21 cellular contexts compared by ENCODE assay signal in genomic region chr17:42110301-42111264, GRCh38. TPM values are rescaled to one million over a fixed set of nuclear protein-coding genes. Genes with fewer than 3 reads are reported as not detected.
DNase-seq lines count a peak whose midpoint lies in the region; ATAC-seq, FAIRE-seq and TF ChIP-seq lines count a peak whose summit lies in the region.
"Had no signal": no experiment of that assay in that cellular context is flagged by ENCODE, and none has a peak within 500 bp of the region (broad histone marks: within the 10 kb centered on the region; RNA-seq: fewer than 3 reads in every experiment).

No MANE protein-coding gene starts in this region.

- H2BK15ac ChIP-seq in neuronal stem cell (ENCODE audit: low read length) = peak overlapping the region; percentile 58

- H3K79me2 ChIP-seq in Loucy (ENCODE audit: insufficient read depth, low read length) (peaks cover 9% of the 10 kb centered on the region; the same call in 1 of the 2 replicates), K562 (ENCODE audit: control insufficient read depth, insufficient read depth, low read length) (no peaks in the 10 kb centered on the region), trophoblast cell (ENCODE audit: control insufficient read depth, insufficient read depth, low read length, poor library complexity) (no peaks in the 10 kb centered on the region)

- no peaks in the 10 kb centered on the region for H3K27me3 Mint-ChIP-seq in CD8-positive, alpha-beta memory T cell

- H3K27me3 ChIP-seq in CD8-positive, alpha-beta memory T cell (ENCODE audit: insufficient read depth, low read length, poor library complexity, severe bottlenecking) = no peaks in the 10 kb centered on the region
- no peaks in the 10 kb centered on the region for H3K27me3 ChIP-seq in Loucy (ENCODE audit: insufficient read depth, low read length, poor library complexity, severe bottlenecking)
- no peaks in the 10 kb centered on the region for H3K27me3 ChIP-seq in K562 (ENCODE audit: control insufficient read depth in 2 of 2, insufficient read depth in 2 of 2, low read length in 2 of 2)
- peaks cover 0 to 22% (median 2%) of the 10 kb centered on the region in 3 experiments for H3K27me3 ChIP-seq in neuronal stem cell (ENCODE audit: control insufficient read depth in 3 of 3, insufficient read depth in 3 of 3, low read depth in 1 of 3, low read length in 3 of 3)
- no peaks in the 10 kb centered on the region for H3K27me3 ChIP-seq in trophoblast cell (ENCODE audit: insufficient read depth, low read length)

- no peak overlapping the region for H4K12ac ChIP-seq in trophoblast cell (ENCODE audit: low read depth, low read length)

- peak overlapping the region; percentile 79 for H3K4me2 ChIP-seq in Loucy (ENCODE audit: low read depth, low read length, poor library complexity, severe bottlenecking)
- no peak overlapping the region for H3K4me2 ChIP-seq in K562 (ENCODE audit: insufficient read depth, low read length)
- no peak overlapping the region for H3K4me2 ChIP-seq in neuronal stem cell (ENCODE audit: insufficient read depth, low read length, poor library complexity, severe bottlenecking)
- no peak overlapping the region for H3K4me2 ChIP-seq in trophoblast cell (ENCODE audit: low read length)
- H3K4me2 ChIP-seq: smooth muscle cell had no signal

- H3K4me1 Mint-ChIP-seq in CD8-positive, alpha-beta memory T cell = peaks cover 27 to 52% (median 28%) of the 10 kb centered on the region in 3 donors

- peak overlapping the region; percentile 31 for H3K23ac ChIP-seq in neuronal stem cell (ENCODE audit: low read depth, low read length, poor library complexity)
- no peak overlapping the region for H3K23ac ChIP-seq in trophoblast cell (ENCODE audit: low read length)

- H2BK12ac ChIP-seq in neuronal stem cell (ENCODE audit: low read length) (no peak overlapping the region), trophoblast cell (ENCODE audit: low read length) (no peak overlapping the region)

- ATAC-seq in K562 = no peak
- ATAC-seq: PC-3 had no signal

- H2AFZ ChIP-seq in Loucy (ENCODE audit: low read length) (no peak overlapping the region), K562 (ENCODE audit: low read depth, low read length) (no peak overlapping the region), neuronal stem cell (ENCODE audit: low read length) (no peak overlapping the region), trophoblast cell (ENCODE audit: insufficient read depth, low read length, poor library complexity) (no peak overlapping the region)

- no peak overlapping the region for H3K4ac ChIP-seq in neuronal stem cell (ENCODE audit: low read length)
- H3K4ac ChIP-seq in trophoblast cell (ENCODE audit: low read depth, low read length) = no peak overlapping the region

- 72% methylated on average over 18 of the region's 18 CpGs for WGBS in K562 (ENCODE audit: insufficient coverage, low coverage, missing lambda C conversion rate)
- WGBS in neuronal stem cell (ENCODE audit: extremely low coverage in 2 of 2, insufficient read length in 2 of 2, insufficient replicate concordance in 1 of 2), 2 donors = no CpG with 5 or more reads among the region's 18 CpGs
- WGBS in trophoblast cell (ENCODE audit: extremely low coverage, insufficient coverage, insufficient read length) = no CpG with 5 or more reads among the region's 18 CpGs

- H4K8ac ChIP-seq in neuronal stem cell (ENCODE audit: low read depth, low read length) (no peak overlapping the region), trophoblast cell (ENCODE audit: low read depth, low read length) (no peak overlapping the region)

- H3K14ac ChIP-seq in neuronal stem cell (ENCODE audit: low read length) = peak overlapping the region; percentile 56
- H3K14ac ChIP-seq in trophoblast cell (ENCODE audit: low read length) = no peak overlapping the region

- H3K18ac ChIP-seq in neuronal stem cell (ENCODE audit: low read length) = peak overlapping the region; percentile 57
- no peak overlapping the region for H3K18ac ChIP-seq in trophoblast cell (ENCODE audit: low read length)

- no peak overlapping the region for H2BK120ac ChIP-seq in neuronal stem cell (ENCODE audit: low read depth, low read length)
- H2BK120ac ChIP-seq in trophoblast cell (ENCODE audit: insufficient read depth, low read length, poor library complexity) = no peak overlapping the region

- H3K9me1 ChIP-seq in K562 (ENCODE audit: control insufficient read depth, insufficient read depth, low read length) = no peaks in the 10 kb centered on the region

- H3K4me3 Mint-ChIP-seq in CD8-positive, alpha-beta memory T cell = peak overlapping the region; percentile 39 to 89 (median 56)

- peaks cover 31% of the 10 kb centered on the region for H3K4me1 ChIP-seq in CD8-positive, alpha-beta memory T cell (ENCODE audit: insufficient read depth, low read length)
- H3K4me1 ChIP-seq in Loucy (ENCODE audit: insufficient read depth, low read length, poor library complexity, severe bottlenecking) (peaks cover 30% of the 10 kb centered on the region), K562 (replicated peaks in 1 of 2; ENCODE audit: control insufficient read depth in 2 of 2, insufficient read depth in 2 of 2, low read length in 2 of 2) (peaks cover 12 to 58% of the 10 kb centered on the region in 2 experiments; a peak in 4 of 5 replicates), neuronal stem cell (ENCODE audit: control insufficient read depth in 2 of 2, insufficient read depth in 1 of 2, low read depth in 1 of 2, low read length in 2 of 2) (peaks cover 4 to 5% of the 10 kb centered on the region in 2 donors), trophoblast cell (ENCODE audit: control insufficient read depth in 1 of 2, insufficient read depth in 2 of 2, low read length in 2 of 2) (peaks cover 0 to 3% of the 10 kb centered on the region in 2 experiments)

- BruUV-seq in K562 (replicated peaks; lab: Mats Ljungman, UMichigan) = no TSS peak

- TF ChIP-seq POLR2A in K562 (conservative IDR thresholded peaks at IDR 0.05) = no peak

- no peak overlapping the region for H3K27ac ChIP-seq in CD8-positive, alpha-beta memory T cell (ENCODE audit: low read depth, low read length)
- H3K27ac ChIP-seq in K562 (ENCODE audit: extremely low read depth, low read depth, low read length) (no peak overlapping the region), neuronal stem cell (replicated peaks; ENCODE audit: low read length) (no peak overlapping the region), trophoblast cell (ENCODE audit: low read depth, low read length) (no peak overlapping the region)
- H3K27ac ChIP-seq: SK-N-MC had no signal

- H4K20me1 ChIP-seq in Loucy (ENCODE audit: insufficient read depth, low read length, poor library complexity, severe bottlenecking) = no peaks in the 10 kb centered on the region
- H4K20me1 ChIP-seq in K562 (replicated peaks; ENCODE audit: control insufficient read depth, insufficient read depth, low read length) = no peaks in the 10 kb centered on the region

- POLR2A ChIA-PET in CD8-positive, alpha-beta memory T cell (lab: Charles Lee) = no interaction called here
- POLR2A ChIA-PET in K562 (lab: Yijun Ruan, JAX) = interaction anchor here (0.6 to 2.0 kb wide), 3 partner anchors 10 to 264 kb away, joined by 3 to 6 read pairs (median 3); partner anchors contain the start of gene KAT2A

- H3K36me3 ChIP-seq in CD8-positive, alpha-beta memory T cell (ENCODE audit: insufficient read depth, low read length) = no peaks in the 10 kb centered on the region
- no peaks in the 10 kb centered on the region for H3K36me3 ChIP-seq in Loucy (ENCODE audit: insufficient read depth, low read length)
- peaks cover 22% of the 10 kb centered on the region; the same call in 2 of the 3 replicates for H3K36me3 ChIP-seq in K562 (ENCODE audit: control insufficient read depth, insufficient read depth, low read length)
- peaks cover 8 to 25% of the 10 kb centered on the region in 2 donors for H3K36me3 ChIP-seq in neuronal stem cell (replicated peaks in 1 of 2; ENCODE audit: control insufficient read depth in 2 of 2, insufficient read depth in 2 of 2, low read length in 2 of 2)
- H3K36me3 ChIP-seq in trophoblast cell (ENCODE audit: control insufficient read depth in 1 of 2, insufficient read depth in 2 of 2, low read length in 2 of 2) = peaks cover 7 to 9% of the 10 kb centered on the region in 2 experiments

- no peaks in the 10 kb centered on the region for H3F3A ChIP-seq in Loucy (ENCODE audit: low read depth)

- no peak overlapping the region for H3K4me3 ChIP-seq in CD8-positive, alpha-beta memory T cell (ENCODE audit: low read length)
- H3K4me3 ChIP-seq in Loucy (ENCODE audit: low read length, poor library complexity, severe bottlenecking) (peak overlapping the region; percentile 82), K562 (no peak overlapping the region), neuronal stem cell (ENCODE audit: low read length in 2 of 2) (no peak overlapping the region), trophoblast cell (ENCODE audit: low read depth, low read length) (no peak overlapping the region)
- H3K4me3 ChIP-seq: SK-N-MC, smooth muscle cell had no signal

- H3K9me3 Mint-ChIP-seq in CD8-positive, alpha-beta memory T cell = no peaks in the 10 kb centered on the region
- H3K9me3 Mint-ChIP-seq: CD14-positive monocyte had no signal

- H3K9me2 ChIP-seq in Loucy (replicated peaks; ENCODE audit: low read depth, low read length) = no peaks in the 10 kb centered on the region

- H3K79me1 ChIP-seq in neuronal stem cell (ENCODE audit: low read depth, low read length) = peaks cover 2% of the 10 kb centered on the region
- H3K79me1 ChIP-seq in trophoblast cell (ENCODE audit: low read length) = no peaks in the 10 kb centered on the region

- H2BK5ac ChIP-seq in neuronal stem cell (ENCODE audit: low read length) = no peak overlapping the region
- no peak overlapping the region for H2BK5ac ChIP-seq in trophoblast cell (ENCODE audit: low read depth, low read length, poor library complexity)

- no peaks in the 10 kb centered on the region for H3K9me3 ChIP-seq in CD8-positive, alpha-beta memory T cell (ENCODE audit: low read length)
- H3K9me3 ChIP-seq in Loucy (ENCODE audit: insufficient read depth, low read depth, low read length) (no peaks in the 10 kb centered on the region), K562 (replicated peaks; ENCODE audit: control insufficient read depth, insufficient read depth, low read depth, low read length) (no peaks in the 10 kb centered on the region), neuronal stem cell (replicated peaks in 1 of 2; ENCODE audit: control insufficient read depth in 2 of 2, insufficient read depth in 1 of 2, low read depth in 1 of 2, low read length in 2 of 2) (no peaks in the 10 kb centered on the region), trophoblast cell (ENCODE audit: insufficient read depth, low read depth, low read length) (peaks cover 2% of the 10 kb centered on the region)

- FAIRE-seq in K562 (lab: Jason Lieb, UNC) = no peak
- FAIRE-seq: GM12892, islet of Langerhans had no signal

- H3K36me3 Mint-ChIP-seq in CD8-positive, alpha-beta memory T cell = peaks cover 0 to 30% (median 7%) of the 10 kb centered on the region in 3 donors

- intact Hi-C loops in K562 (cut with micrococcal nuclease) = no loop called here

- DNase-seq in CD8-positive, alpha-beta memory T cell = no peak
- DNase-seq in K562 (ENCODE audit: extremely low read depth in 1 of 4, low spot score in 3 of 4) (no peak), neuronal stem cell (ENCODE audit: low spot score) (no peak), trophoblast cell (no peak), GM13976 (ENCODE audit: low spot score) (no peak), DMS153 treated with DMSO at 0.1 percent for 48 hours (lab: John Stamatoyannopoulos, UW; ENCODE audit: unreplicated experiment) (no peak), DMS79 treated with DMSO at 0.1 percent for 48 hours (lab: John Stamatoyannopoulos, UW) (no peak)
- DNase-seq: activated CD8-positive, alpha-beta memory T cell treated with anti-CD3 and anti-CD28 coated beads, Interleukin-2, amount 50 U/mL, for 4 hours; erythroblast; Kasumi-1; mesendoderm; NCI-H1436 treated with DMSO at 0.1 percent for 48 hours; PC-3; stimulated activated naive CD4-positive, alpha-beta T cell treated with Interleukin-2 at 50 U/mL for 16 hours had no signal

- H4K91ac ChIP-seq in neuronal stem cell (ENCODE audit: low read depth, low read length, poor library complexity) (no peak overlapping the region), trophoblast cell (ENCODE audit: low read depth, low read length) (no peak overlapping the region)

- CTCF ChIA-PET in CD8-positive, alpha-beta memory T cell (lab: Charles Lee) = interaction anchor here (1.1 to 11.7 kb wide), 7 partner anchors 9 to 147 kb away, joined by 3 to 109 read pairs (median 3); partner anchors contain the start of gene DNAJC7
- CTCF ChIA-PET in K562 (lab: Yijun Ruan, JAX; ENCODE audit: low intra/inter-chr PET ratio) = interaction anchor here (0.6 to 0.9 kb wide), 2 partner anchors 14 to 91 kb away, joined by 3 read pairs; partner anchors contain the start of gene NKIRAS2

- H3K9ac ChIP-seq in Loucy (ENCODE audit: low read depth, low read length, poor library complexity, severe bottlenecking) (peak overlapping the region; percentile 95), K562 (ENCODE audit: insufficient read depth in 1 of 2, low read depth in 2 of 2, low read length in 2 of 2) (no peak overlapping the region; a peak in 1 of 4 replicates), neuronal stem cell (ENCODE audit: low read depth, low read length, poor library complexity) (peak overlapping the region; percentile 44), trophoblast cell (ENCODE audit: low read length) (no peak overlapping the region)

- in situ Hi-C loops in K562 (cut with MboI) = loop anchor here (5.0 to 25.0 kb wide), 3 partner anchors 83 to 373 kb away; partner anchors contain the start of gene HAP1
- in situ Hi-C loops in GM13976 (cut with MboI; ENCODE audit: low sequenced_read_pairs, unreplicated experiment) = loop anchor here (10.0 kb wide), 1 partner anchor 146 kb away; the partner anchor contains the start of gene CNP

- H3K27ac Mint-ChIP-seq in CD8-positive, alpha-beta memory T cell = peak overlapping the region in 7 of 8 donors; percentile 26 to 90 (median 70)

- TF ChIP-seq CTCF in Loucy (conservative IDR thresholded peaks at IDR 0.05; ENCODE audit: low read length) (no peak), K562 (IDR thresholded peaks at IDR 0.05 in 2 of 3, conservative IDR thresholded peaks at IDR 0.05 in 1 of 3; ENCODE audit: insufficient read depth in 2 of 3, low read depth in 1 of 3, low read length in 3 of 3) (no peak), GM13976 (IDR thresholded peaks at IDR 0.05; ENCODE audit: borderline replicate concordance, control extremely low read depth, extremely low read depth, insufficient read depth, missing control alignments) (no peak)

- TF ChIP-seq RAD21 in K562 (CRISPR knock-in tag; conservative IDR thresholded peaks at IDR 0.05 in 1 of 2, IDR thresholded peaks at IDR 0.05 in 1 of 2) = no peak

- no peak for TF ChIP-seq EP300 in K562 (IDR thresholded peaks at IDR 0.05; ENCODE audit: low read length)

- H2AK5ac ChIP-seq in neuronal stem cell (ENCODE audit: low read depth, low read length) = peak overlapping the region; percentile 84
- H2AK5ac ChIP-seq in trophoblast cell (ENCODE audit: low read length) = no peak overlapping the region

RNA-seq across cellular contexts. Expression of gene DHX58, which starts 1.9 kb away (rescaled TPM):
- 1 to 10 TPM; 8.1 to 9.7 TPM for total RNA-seq in CD8-positive, alpha-beta memory T cell
- 10.7 TPM for polyA plus RNA-seq in CD8-positive, alpha-beta memory T cell
- total RNA-seq in K562 (2011; cell fraction: chromatin; rRNA removed; ENCODE audit: low replicate concordance) = 6.6 and 9.3 TPM in 2 replicates
- 4.5 and 5.7 TPM in 2 replicates for total RNA-seq in K562 (2011; cell fraction: nucleolus; rRNA removed)
- total RNA-seq in K562 (2011; cell fraction: nucleoplasm; rRNA removed) = 5.0 and 5.1 TPM in 2 replicates
- total RNA-seq in K562 (2014; rRNA removed) = 1.5 and 3.0 TPM in 2 replicates
- 0.51 and 0.76 TPM in 2 replicates for total RNA-seq in K562 (2014; rRNA removed; fragmentation: Illumina TruSeq; extraction: Trizol)
- 1.1 and 1.2 TPM in 2 replicates for total RNA-seq in K562 (2015; rRNA removed; fragmentation: Illumina TruSeq; extraction: Trizol)
- 1.7 and 2.3 TPM in 2 replicates for total RNA-seq in K562 (2021)
- polyA plus RNA-seq in K562 (2011; rRNA removed) = 1.6 and 3.5 TPM in 2 replicates
- polyA plus RNA-seq in K562 (2011; cell fraction: cytosol; rRNA removed) = 3.9 and 5.4 TPM in 2 replicates
- polyA plus RNA-seq in K562 (2011; cell fraction: nucleus; rRNA removed) = 7.8 and 12.8 TPM in 2 replicates
- 1.5 and 4.2 TPM in 2 replicates for polyA plus RNA-seq in K562 (2012)
- polyA plus RNA-seq in K562 (2014; fragmentation: Illumina TruSeq; extraction: Trizol) = 1.4 TPM in 2 replicates
- under 1 TPM; 0.15 to 0.25 TPM for polyA plus RNA-seq in K562 (2014; fragmentation: Nextera tagmentation; extraction: Ambion mirVana)
- polyA plus RNA-seq in K562 (2014; rRNA removed) = 1.9 and 2.4 TPM in 2 replicates
- 0.84 and 1.1 TPM in 2 replicates for polyA minus RNA-seq in K562 (2011; rRNA and poly(A)+ RNA removed)
- 1.7 and 2.9 TPM in 2 replicates for polyA minus RNA-seq in K562 (2011; cell fraction: cytosol; rRNA and poly(A)+ RNA removed)
- 1.9 and 4.2 TPM in 2 replicates for polyA minus RNA-seq in K562 (2011; cell fraction: nucleus; rRNA and poly(A)+ RNA removed)
- polyA plus RNA-seq in neuronal stem cell (2013, experiment 1 of 2) = 0.21 TPM
- 0.14 TPM for polyA plus RNA-seq in neuronal stem cell (2013, experiment 2 of 2)
- 0.10 and 0.22 TPM in 2 replicates for polyA plus RNA-seq in trophoblast cell (2013)
- total RNA-seq: PC-3 had no signal
- polyA plus RNA-seq: smooth muscle cell had no signal

RNA-seq across cellular contexts. Expression of gene KAT2A, which starts 10.6 kb away (rescaled TPM):
- total RNA-seq in CD8-positive, alpha-beta memory T cell = 10 to 100 TPM; 52.5 to 53.3 TPM
- polyA plus RNA-seq in CD8-positive, alpha-beta memory T cell = 8.5 TPM
- 97.5 and 216 TPM in 2 replicates for total RNA-seq in K562 (2011; cell fraction: chromatin; rRNA removed; ENCODE audit: low replicate concordance)
- 139 and 145 TPM in 2 replicates for total RNA-seq in K562 (2011; cell fraction: nucleolus; rRNA removed)
- total RNA-seq in K562 (2011; cell fraction: nucleoplasm; rRNA removed) = 84.1 and 110 TPM in 2 replicates
- total RNA-seq in K562 (2014; rRNA removed) (22.9 and 29.3 TPM in 2 replicates), K562 (2014; rRNA removed; fragmentation: Illumina TruSeq; extraction: Trizol) (13.9 and 18.7 TPM in 2 replicates), K562 (2015; rRNA removed; fragmentation: Illumina TruSeq; extraction: Trizol) (31.9 and 32.8 TPM in 2 replicates), K562 (2021) (57.2 and 57.8 TPM in 2 replicates)
- polyA plus RNA-seq in K562 (2011; rRNA removed) (64.6 and 64.7 TPM in 2 replicates), K562 (2014; fragmentation: Illumina TruSeq; extraction: Trizol) (54.4 and 57.1 TPM in 2 replicates), K562 (2014; fragmentation: Nextera tagmentation; extraction: Ambion mirVana) (1 to 10 TPM; 1.5 to 4.9 TPM), K562 (2014; rRNA removed) (80.4 and 92.0 TPM in 2 replicates)
- 26.0 and 41.1 TPM in 2 replicates for polyA plus RNA-seq in K562 (2011; cell fraction: cytosol; rRNA removed)
- 518 and 949 TPM in 2 replicates for polyA plus RNA-seq in K562 (2011; cell fraction: nucleus; rRNA removed)
- polyA plus RNA-seq in K562 (2012) = 43.2 and 57.4 TPM in 2 replicates
- polyA minus RNA-seq in K562 (2011; rRNA and poly(A)+ RNA removed) = 13.2 and 20.1 TPM in 2 replicates
- polyA minus RNA-seq in K562 (2011; cell fraction: cytosol; rRNA and poly(A)+ RNA removed) = 13.4 and 13.8 TPM in 2 replicates
- 44.7 and 47.8 TPM in 2 replicates for polyA minus RNA-seq in K562 (2011; cell fraction: nucleus; rRNA and poly(A)+ RNA removed)
- polyA plus RNA-seq in neuronal stem cell (2013, experiment 1 of 2) = 28.4 TPM
- 27.4 TPM for polyA plus RNA-seq in neuronal stem cell (2013, experiment 2 of 2)
- polyA plus RNA-seq in trophoblast cell (2013) = 14.5 and 14.6 TPM in 2 replicates
- total RNA-seq: PC-3 had no signal

RNA-seq across cellular contexts. Expression of gene HSPB9, which starts 12.0 kb away (rescaled TPM):
- total RNA-seq in CD8-positive, alpha-beta memory T cell = under 1 TPM; 0.11 to 0.15 TPM
- polyA plus RNA-seq in CD8-positive, alpha-beta memory T cell = not detected
- 0.62 and 0.92 TPM in 2 replicates for total RNA-seq in K562 (2011; cell fraction: chromatin; rRNA removed; ENCODE audit: low replicate concordance)
- total RNA-seq in K562 (2011; cell fraction: nucleolus; rRNA removed) = 0.26 and 0.67 TPM in 2 replicates
- 0.22 and 0.31 TPM in 2 replicates for total RNA-seq in K562 (2011; cell fraction: nucleoplasm; rRNA removed)
- total RNA-seq in K562 (2014; rRNA removed) (0.08 TPM in 1 of 2 replicates, not detected in the other), K562 (2014; rRNA removed; fragmentation: Illumina TruSeq; extraction: Trizol) (not detected in 2 replicates), K562 (2015; rRNA removed; fragmentation: Illumina TruSeq; extraction: Trizol) (0.07 TPM in 1 of 2 replicates, not detected in the other), K562 (2021) (0.11 and 0.16 TPM in 2 replicates)
- polyA plus RNA-seq in K562 (2011; rRNA removed) (0.04 and 0.08 TPM in 2 replicates), K562 (2014; fragmentation: Illumina TruSeq; extraction: Trizol) (not detected in 2 replicates), K562 (2014; fragmentation: Nextera tagmentation; extraction: Ambion mirVana) (under 1 TPM; 0.04 to 0.06 TPM), K562 (2014; rRNA removed) (0.05 and 0.13 TPM in 2 replicates)
- polyA plus RNA-seq in K562 (2011; cell fraction: cytosol; rRNA removed) = 0.06 TPM in 1 of 2 replicates, not detected in the other
- polyA plus RNA-seq in K562 (2011; cell fraction: nucleus; rRNA removed) = 0.41 and 0.74 TPM in 2 replicates
- polyA plus RNA-seq in K562 (2012) = 0.27 and 0.36 TPM in 2 replicates
- 0.18 TPM in 1 of 2 replicates, not detected in the other for polyA minus RNA-seq in K562 (2011; rRNA and poly(A)+ RNA removed)
- not detected in 2 replicates for polyA minus RNA-seq in K562 (2011; cell fraction: cytosol; rRNA and poly(A)+ RNA removed)
- polyA minus RNA-seq in K562 (2011; cell fraction: nucleus; rRNA and poly(A)+ RNA removed) = 0.13 and 0.22 TPM in 2 replicates
- 0.15 TPM for polyA plus RNA-seq in neuronal stem cell (2013, experiment 1 of 2)
- polyA plus RNA-seq in neuronal stem cell (2013, experiment 2 of 2) = 0.08 TPM
- 0.01 and 0.03 TPM in 2 replicates for polyA plus RNA-seq in trophoblast cell (2013)
- total RNA-seq: osteoblast, PC-3, smooth muscle cell had no signal
- polyA plus RNA-seq: CD14-positive monocyte had no signal

RNA-seq across cellular contexts. Expression of gene ZNF385C, which starts 12.3 kb away (rescaled TPM):
- not detected for total RNA-seq in CD8-positive, alpha-beta memory T cell
- polyA plus RNA-seq in CD8-positive, alpha-beta memory T cell = not detected
- 0.44 and 0.86 TPM in 2 replicates for total RNA-seq in K562 (2011; cell fraction: chromatin; rRNA removed; ENCODE audit: low replicate concordance)
- 0.79 and 0.83 TPM in 2 replicates for total RNA-seq in K562 (2011; cell fraction: nucleolus; rRNA removed)
- 0.73 and 1.5 TPM in 2 replicates for total RNA-seq in K562 (2011; cell fraction: nucleoplasm; rRNA removed)
- total RNA-seq in K562 (2014; rRNA removed) (0.20 TPM in 1 of 2 replicates, not detected in the other), K562 (2014; rRNA removed; fragmentation: Illumina TruSeq; extraction: Trizol) (0.16 and 0.25 TPM in 2 replicates), K562 (2015; rRNA removed; fragmentation: Illumina TruSeq; extraction: Trizol) (0.08 and 0.11 TPM in 2 replicates), K562 (2021) (0.22 and 0.34 TPM in 2 replicates)
- polyA plus RNA-seq in K562 (2011; rRNA removed) (0.35 and 0.42 TPM in 2 replicates), K562 (2014; fragmentation: Illumina TruSeq; extraction: Trizol) (0.28 and 0.29 TPM in 2 replicates), K562 (2014; fragmentation: Nextera tagmentation; extraction: Ambion mirVana) (under 1 TPM; 0.03 to 0.04 TPM), K562 (2014; rRNA removed) (0.15 and 0.74 TPM in 2 replicates)
- 0.48 and 0.63 TPM in 2 replicates for polyA plus RNA-seq in K562 (2011; cell fraction: cytosol; rRNA removed)
- polyA plus RNA-seq in K562 (2011; cell fraction: nucleus; rRNA removed) = 0.80 and 0.84 TPM in 2 replicates
- 0.25 and 1.9 TPM in 2 replicates for polyA plus RNA-seq in K562 (2012)
- polyA minus RNA-seq in K562 (2011; rRNA and poly(A)+ RNA removed) = 0.11 and 0.18 TPM in 2 replicates
- not detected in 2 replicates for polyA minus RNA-seq in K562 (2011; cell fraction: cytosol; rRNA and poly(A)+ RNA removed)
- not detected in 2 replicates for polyA minus RNA-seq in K562 (2011; cell fraction: nucleus; rRNA and poly(A)+ RNA removed)
- 4.2 TPM for polyA plus RNA-seq in neuronal stem cell (2013, experiment 1 of 2)
- 4.2 TPM for polyA plus RNA-seq in neuronal stem cell (2013, experiment 2 of 2)
- polyA plus RNA-seq in trophoblast cell (2013) = 0.26 and 0.36 TPM in 2 replicates
- total RNA-seq: osteoblast had no signal

RNA-seq across cellular contexts. Expression of gene RAB5C, which starts 44.2 kb away (rescaled TPM):
- 10 to 100 TPM; 61.3 to 64.3 TPM for total RNA-seq in CD8-positive, alpha-beta memory T cell
- polyA plus RNA-seq in CD8-positive, alpha-beta memory T cell = 86.0 TPM
- total RNA-seq in K562 (2011; cell fraction: chromatin; rRNA removed; ENCODE audit: low replicate concordance) = 21.1 and 47.2 TPM in 2 replicates
- total RNA-seq in K562 (2011; cell fraction: nucleolus; rRNA removed) = 33.4 and 35.0 TPM in 2 replicates
- total RNA-seq in K562 (2011; cell fraction: nucleoplasm; rRNA removed) = 29.4 and 31.1 TPM in 2 replicates
- total RNA-seq in K562 (2014; rRNA removed) (79.2 and 125 TPM in 2 replicates), K562 (2014; rRNA removed; fragmentation: Illumina TruSeq; extraction: Trizol) (46.5 and 55.8 TPM in 2 replicates), K562 (2015; rRNA removed; fragmentation: Illumina TruSeq; extraction: Trizol) (106 and 107 TPM in 2 replicates), K562 (2021) (108 and 117 TPM in 2 replicates)
- polyA plus RNA-seq in K562 (2011; rRNA removed) (55.9 and 77.4 TPM in 2 replicates), K562 (2014; fragmentation: Illumina TruSeq; extraction: Trizol) (165 and 166 TPM in 2 replicates), K562 (2014; fragmentation: Nextera tagmentation; extraction: Ambion mirVana) (1 to 10 TPM; 1.7 to 2.2 TPM), K562 (2014; rRNA removed) (118 and 122 TPM in 2 replicates)
- 85.9 and 208 TPM in 2 replicates for polyA plus RNA-seq in K562 (2011; cell fraction: cytosol; rRNA removed)
- polyA plus RNA-seq in K562 (2011; cell fraction: nucleus; rRNA removed) = 34.9 and 64.9 TPM in 2 replicates
- 110 and 123 TPM in 2 replicates for polyA plus RNA-seq in K562 (2012)
- 20.1 and 45.6 TPM in 2 replicates for polyA minus RNA-seq in K562 (2011; rRNA and poly(A)+ RNA removed)
- polyA minus RNA-seq in K562 (2011; cell fraction: cytosol; rRNA and poly(A)+ RNA removed) = 30.4 and 33.9 TPM in 2 replicates
- polyA minus RNA-seq in K562 (2011; cell fraction: nucleus; rRNA and poly(A)+ RNA removed) = 7.9 and 8.3 TPM in 2 replicates
- 73.5 TPM for polyA plus RNA-seq in neuronal stem cell (2013, experiment 1 of 2)
- polyA plus RNA-seq in neuronal stem cell (2013, experiment 2 of 2) = 73.6 TPM
- polyA plus RNA-seq in trophoblast cell (2013) = 171 and 172 TPM in 2 replicates
- total RNA-seq: PC-3 had no signal

Comparison
In these comparisons a context has a peak if more than half of its experiments do, and no peak if none do; other contexts are left out.
1. H3K9ac ChIP-seq: peak in Loucy (single experiment) and neuronal stem cell (single experiment); none in K562 (0 of 2) and trophoblast cell (single experiment).